ENCODE assay signal across 1 cellular context in the genomic region with DNA sequence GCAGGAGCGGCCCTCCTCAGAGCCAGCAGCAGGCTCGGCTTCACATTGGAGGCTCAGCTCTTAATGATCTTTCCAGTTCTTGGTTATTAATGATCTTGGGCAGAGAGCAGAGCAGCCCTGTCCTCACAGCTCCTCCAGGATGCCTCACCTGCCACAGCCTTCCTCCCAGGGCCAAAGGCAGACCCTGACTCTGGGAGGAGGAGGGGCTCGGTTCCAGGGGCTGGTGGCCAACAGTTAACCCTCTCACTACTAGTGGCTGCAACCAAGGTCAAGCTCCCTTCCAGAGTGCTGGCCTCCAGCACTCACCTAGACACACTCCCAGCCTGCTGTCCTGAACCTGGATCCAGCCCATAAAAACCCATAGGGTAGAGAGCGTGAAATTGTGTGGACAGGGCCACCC.
A peak's percentile ranks its signal among the peaks of the same experiment; 100 is the strongest.
TF ChIP-seq lines count a peak whose summit lies in the region.

No MANE protein-coding gene starts in this region.

TF ChIP-seq in HepG2, 621 proteins besides CTCF, POLR2A, EP300 and RAD21:
- TF ChIP-seq ZNF383 (CRISPR knock-in tag; IDR thresholded peaks at IDR 0.05; ENCODE audit: borderline replicate concordance): no peak
- TF ChIP-seq, protein P1, sequence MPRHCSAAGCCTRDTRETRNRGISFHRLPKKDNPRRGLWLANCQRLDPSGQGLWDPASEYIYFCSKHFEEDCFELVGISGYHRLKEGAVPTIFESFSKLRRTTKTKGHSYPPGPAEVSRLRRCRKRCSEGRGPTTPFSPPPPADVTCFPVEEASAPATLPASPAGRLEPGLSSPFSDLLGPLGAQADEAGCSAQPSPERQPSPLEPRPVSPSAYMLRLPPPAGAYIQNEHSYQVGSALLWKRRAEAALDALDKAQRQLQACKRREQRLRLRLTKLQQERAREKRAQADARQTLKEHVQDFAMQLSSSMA (CRISPR knock-in tag; IDR thresholded peaks at IDR 0.05): no peak
- TF ChIP-seq ARNT (IDR thresholded peaks at IDR 0.05): no peak
- TF ChIP-seq, protein P2, sequence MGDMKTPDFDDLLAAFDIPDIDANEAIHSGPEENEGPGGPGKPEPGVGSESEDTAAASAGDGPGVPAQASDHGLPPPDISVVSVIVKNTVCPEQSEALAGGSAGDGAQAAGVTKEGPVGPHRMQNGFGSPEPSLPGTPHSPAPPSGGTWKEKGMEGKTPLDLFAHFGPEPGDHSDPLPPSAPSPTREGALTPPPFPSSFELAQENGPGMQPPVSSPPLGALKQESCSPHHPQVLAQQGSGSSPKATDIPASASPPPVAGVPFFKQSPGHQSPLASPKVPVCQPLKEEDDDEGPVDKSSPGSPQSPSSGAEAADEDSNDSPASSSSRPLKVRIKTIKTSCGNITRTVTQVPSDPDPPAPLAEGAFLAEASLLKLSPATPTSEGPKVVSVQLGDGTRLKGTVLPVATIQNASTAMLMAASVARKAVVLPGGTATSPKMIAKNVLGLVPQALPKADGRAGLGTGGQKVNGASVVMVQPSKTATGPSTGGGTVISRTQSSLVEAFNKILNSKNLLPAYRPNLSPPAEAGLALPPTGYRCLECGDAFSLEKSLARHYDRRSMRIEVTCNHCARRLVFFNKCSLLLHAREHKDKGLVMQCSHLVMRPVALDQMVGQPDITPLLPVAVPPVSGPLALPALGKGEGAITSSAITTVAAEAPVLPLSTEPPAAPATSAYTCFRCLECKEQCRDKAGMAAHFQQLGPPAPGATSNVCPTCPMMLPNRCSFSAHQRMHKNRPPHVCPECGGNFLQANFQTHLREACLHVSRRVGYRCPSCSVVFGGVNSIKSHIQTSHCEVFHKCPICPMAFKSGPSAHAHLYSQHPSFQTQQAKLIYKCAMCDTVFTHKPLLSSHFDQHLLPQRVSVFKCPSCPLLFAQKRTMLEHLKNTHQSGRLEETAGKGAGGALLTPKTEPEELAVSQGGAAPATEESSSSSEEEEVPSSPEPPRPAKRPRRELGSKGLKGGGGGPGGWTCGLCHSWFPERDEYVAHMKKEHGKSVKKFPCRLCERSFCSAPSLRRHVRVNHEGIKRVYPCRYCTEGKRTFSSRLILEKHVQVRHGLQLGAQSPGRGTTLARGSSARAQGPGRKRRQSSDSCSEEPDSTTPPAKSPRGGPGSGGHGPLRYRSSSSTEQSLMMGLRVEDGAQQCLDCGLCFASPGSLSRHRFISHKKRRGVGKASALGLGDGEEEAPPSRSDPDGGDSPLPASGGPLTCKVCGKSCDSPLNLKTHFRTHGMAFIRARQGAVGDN (CRISPR knock-in tag; IDR thresholded peaks at IDR 0.05): 0 out of 2 replicates have a peak, but pooled peaks have one; percentile 3
- TF ChIP-seq ZNF652 (CRISPR knock-in tag; IDR thresholded peaks at IDR 0.05; ENCODE audit: borderline replicate concordance, low read depth): peak; percentile 80; the same call in 1 of the 2 replicates
- no peak for TF ChIP-seq KAT7 (CRISPR knock-in tag; IDR thresholded peaks at IDR 0.05; ENCODE audit: borderline replicate concordance)
- TF ChIP-seq SALL1 (CRISPR knock-in tag; IDR thresholded peaks at IDR 0.05): no peak
TF ChIP-seq in HepG2: peak in this region for 2.
